ENCODE assay signal across 8 cellular contexts in the genomic region with DNA sequence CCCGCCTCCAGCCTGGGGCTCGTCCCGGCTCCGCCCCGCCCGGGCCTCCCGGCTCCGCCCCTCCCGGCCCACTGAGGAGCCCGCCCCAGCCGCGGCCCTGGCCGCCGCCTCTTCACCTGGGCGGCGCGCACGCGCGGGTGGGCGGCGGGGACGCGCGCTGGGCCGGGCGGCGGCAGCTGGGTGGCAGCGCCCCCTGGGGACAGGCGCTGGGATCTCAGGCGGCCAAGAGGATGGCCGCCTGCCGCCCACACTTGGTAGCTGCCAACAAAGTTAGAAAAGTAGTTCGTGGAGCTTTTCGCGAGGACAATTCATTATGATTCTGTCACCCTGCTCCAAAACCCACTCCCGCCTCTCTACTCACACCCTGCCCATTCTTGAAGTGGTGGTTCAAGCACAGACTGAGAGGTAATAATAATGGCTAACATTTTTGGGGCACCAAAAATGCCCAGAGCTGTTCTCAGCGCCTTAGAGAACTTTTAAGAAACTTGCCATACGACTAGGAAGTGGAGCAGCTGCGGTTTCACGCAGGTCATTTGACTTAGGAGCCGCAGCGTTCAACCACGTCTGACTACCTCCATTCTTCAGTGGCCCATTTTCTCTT. TPM values are rescaled to one million over a fixed set of nuclear protein-coding genes. Genes with fewer than 3 reads are reported as not detected.
DNase-seq lines count a peak whose midpoint lies in the region; ATAC-seq and TF ChIP-seq lines count a peak whose summit lies in the region.

No MANE protein-coding gene starts in this region.

- H3K4me1 ChIP-seq in BLaER1 (peaks cover 27% of the 10 kb centered on the region), ectodermal cell (ENCODE audit: control insufficient read depth, insufficient read depth, low read length) (peaks cover 4% of the 10 kb centered on the region), lung (ENCODE audit: control insufficient read depth in 2 of 2, insufficient read depth in 2 of 2, low read length in 2 of 2) (peaks cover 0 to 6% of the 10 kb centered on the region in 2 donors)

- POLR2A ChIA-PET in activated CD4-positive, alpha-beta memory T cell treated with anti-CD3 and anti-CD28 coated beads for 36 hours (lab: Charles Lee) = interaction anchor here (1.0 to 2.1 kb wide), 8 partner anchors 8 to 353 kb away, joined by 3 to 10 read pairs (median 4); no protein-coding TSS in a partner anchor

- peak; percentile 92 for DNase-seq in NCI-H748 (lab: John Stamatoyannopoulos, UW; ENCODE audit: unreplicated experiment)
- DNase-seq in activated CD4-positive, alpha-beta memory T cell treated with anti-CD3 and anti-CD28 coated beads for 36 hours = peak; percentile 95
- peak; percentile 88 for DNase-seq in lung (ENCODE audit: low spot score)
- peak; percentile 87 to 91 for DNase-seq in stimulated activated CD4-positive, alpha-beta T cell treated with anti-CD3 and anti-CD28 coated beads, Interleukin-4, amount 100 ng/mL, for 48 hours (ENCODE audit: low read depth in 2 of 2)

- peak; percentile 78 for TF ChIP-seq CTCF in lung (IDR thresholded peaks at IDR 0.05; ENCODE audit: control extremely low read depth, extremely low read depth)

- H3K27ac Mint-ChIP-seq in activated CD4-positive, alpha-beta memory T cell treated with anti-CD3 and anti-CD28 coated beads for 36 hours = peak overlapping the region; percentile 76

- peak overlapping the region; percentile 96 for H3K4me2 ChIP-seq in BLaER1

- H3K9me3 ChIP-seq in BLaER1 (no peaks in the 10 kb centered on the region), ectodermal cell (ENCODE audit: control insufficient read depth, low read length) (no peaks in the 10 kb centered on the region), lung (ENCODE audit: control insufficient read depth in 2 of 2, insufficient read depth in 1 of 2, low read length in 1 of 2) (no peaks in the 10 kb centered on the region)

- H3K36me3 ChIP-seq in BLaER1 = no peaks in the 10 kb centered on the region
- H3K36me3 ChIP-seq in ectodermal cell (ENCODE audit: control insufficient read depth, insufficient read depth, low read length) = no peaks in the 10 kb centered on the region
- H3K36me3 ChIP-seq in lung (ENCODE audit: control insufficient read depth in 2 of 2, insufficient read depth in 2 of 2, low read length in 2 of 2) = no peaks in the 10 kb centered on the region

- H3K27ac ChIP-seq in BLaER1 = 0 out of 2 replicates have a peak overlapping the region, but pooled peaks have one; percentile 71
- H3K27ac ChIP-seq in ectodermal cell (ENCODE audit: insufficient read depth, low read depth, low read length, poor library complexity, severe bottlenecking) = no peak overlapping the region
- peak overlapping the region; percentile 92 for H3K27ac ChIP-seq in lung (ENCODE audit: low read depth in 1 of 2, low read length in 1 of 2)

- CTCF ChIA-PET in activated CD4-positive, alpha-beta memory T cell treated with anti-CD3 and anti-CD28 coated beads for 36 hours (lab: Charles Lee) = interaction anchor here (0.6 to 5.9 kb wide), 50 partner anchors 8 to 1557 kb away, joined by 3 to 178 read pairs (median 6); partner anchors contain the start of genes CDK5R1 and TMEM98

- intact Hi-C loops in activated CD4-positive, alpha-beta memory T cell treated with anti-CD3 and anti-CD28 coated beads for 36 hours (cut with micrococcal nuclease) = loop anchor here (1.0 to 5.0 kb wide), 7 partner anchors 37 to 432 kb away; partner anchors contain the start of genes CDK5R1 and PSMD11

- peaks cover 32% of the 10 kb centered on the region for H3K4me1 Mint-ChIP-seq in activated CD4-positive, alpha-beta memory T cell treated with anti-CD3 and anti-CD28 coated beads for 36 hours (ENCODE audit: low read depth)

- H3K4me3 Mint-ChIP-seq in activated CD4-positive, alpha-beta memory T cell treated with anti-CD3 and anti-CD28 coated beads for 36 hours = peak overlapping the region; percentile 50

- WGBS in ectodermal cell, 2 experiments = 3 to 4% methylated on average over 44 of the region's 44 CpGs
- WGBS in lung, 2 donors = 0 to 1% methylated on average over 28 to 44 of the region's 44 CpGs

- H3K4me3 ChIP-seq in BLaER1 = peak overlapping the region; percentile 92
- peak overlapping the region; percentile 80 for H3K4me3 ChIP-seq in ectodermal cell (ENCODE audit: insufficient read depth, low read depth, low read length)
- H3K4me3 ChIP-seq in lung = peak overlapping the region; percentile 66

- ATAC-seq in GM19351 (IDR thresholded peaks at IDR 0.05; ENCODE audit: unreplicated experiment) (peak; percentile 83), HG03457 (IDR thresholded peaks at IDR 0.05; ENCODE audit: unreplicated experiment) (peak; percentile 78), lung (ENCODE audit: insufficient read depth, low FRiP score) (peak; percentile 96)

- no peaks in the 10 kb centered on the region for H3K9me3 Mint-ChIP-seq in activated CD4-positive, alpha-beta memory T cell treated with anti-CD3 and anti-CD28 coated beads for 36 hours

- H3K27me3 Mint-ChIP-seq in activated CD4-positive, alpha-beta memory T cell treated with anti-CD3 and anti-CD28 coated beads for 36 hours = no peaks in the 10 kb centered on the region

- H3K36me3 Mint-ChIP-seq in activated CD4-positive, alpha-beta memory T cell treated with anti-CD3 and anti-CD28 coated beads for 36 hours = no peaks in the 10 kb centered on the region

- H4K20me1 ChIP-seq in BLaER1 = peaks cover 10% of the 10 kb centered on the region; the same call in 1 of the 2 replicates

- H3K9ac ChIP-seq in BLaER1 = peak overlapping the region; percentile 78

- peaks cover 8% of the 10 kb centered on the region for H3K27me3 ChIP-seq in BLaER1
- H3K27me3 ChIP-seq in ectodermal cell (ENCODE audit: control insufficient read depth, insufficient read depth, low read length, poor library complexity, severe bottlenecking) = peaks cover 19% of the 10 kb centered on the region
- H3K27me3 ChIP-seq in lung (ENCODE audit: control insufficient read depth, insufficient read depth) = no peaks in the 10 kb centered on the region

RNA-seq across cellular contexts. Expression of gene MYO1D, which starts 0.3 kb away (rescaled TPM):
- 10 to 100 TPM; 13.5 to 18.9 TPM for total RNA-seq in activated CD4-positive, alpha-beta memory T cell treated with anti-CD3 and anti-CD28 coated beads for 36 hours
- 4.1 TPM for polyA plus RNA-seq in ectodermal cell (2013, experiment 1 of 4)
- polyA plus RNA-seq in ectodermal cell (2013, experiment 2 of 4) = 3.5 TPM
- polyA plus RNA-seq in ectodermal cell (2013, experiment 3 of 4) = 3.0 TPM
- polyA plus RNA-seq in ectodermal cell (2013, experiment 4 of 4) = 4.5 TPM
- total RNA-seq in lung = 10 to 100 TPM; 73.1 to 75.8 TPM
- 10 to 100 TPM; 22.0 to 49.7 TPM for polyA plus RNA-seq in lung

RNA-seq across cellular contexts. Expression of gene TMEM98, which starts 50.7 kb away (rescaled TPM):
- 1 to 10 TPM; 1.1 to 2.2 TPM for total RNA-seq in activated CD4-positive, alpha-beta memory T cell treated with anti-CD3 and anti-CD28 coated beads for 36 hours
- polyA plus RNA-seq in ectodermal cell (2013, experiment 1 of 4) = 126 TPM
- polyA plus RNA-seq in ectodermal cell (2013, experiment 2 of 4) = 134 TPM
- polyA plus RNA-seq in ectodermal cell (2013, experiment 3 of 4) = 98.5 TPM
- polyA plus RNA-seq in ectodermal cell (2013, experiment 4 of 4) = 113 TPM
- 100 to 1,000 TPM in 1 of 2 donors, 10 to 100 TPM in 1; 46.8 to 176 TPM for total RNA-seq in lung
- polyA plus RNA-seq in lung = 10 to 100 TPM; 28.4 to 45.8 TPM

Comparison
In these comparisons a context has a peak if more than half of its experiments do, and no peak if none do; other contexts are left out.
1. RNA of gene TMEM98, which starts 50.7 kb away (total RNA-seq): 46.8 to 176 TPM in lung; 1.1 to 2.2 TPM in activated CD4-positive, alpha-beta memory T cell treated with anti-CD3 and anti-CD28 coated beads for 36 hours; every median in the first group is over 10 times any median in the second.
2. Peak in every context shown above with its lines, with median percentiles within 50 percentile points of each other: H3K4me3 ChIP-seq, ATAC-seq and DNase-seq.